Comparison of ENCODE assay signal across 17 cellular contexts in genomic region chr11:36451045-36451444, GRCh38. TPM values are rescaled to one million over a fixed set of nuclear protein-coding genes. Genes with fewer than 3 reads are reported as not detected.
DNase-seq lines count a peak whose midpoint lies in the region; ATAC-seq and TF ChIP-seq lines count a peak whose summit lies in the region.
"Had no signal": no experiment of that assay in that cellular context is flagged by ENCODE, and none has a peak within 500 bp of the region (broad histone marks: within the 10 kb centered on the region; RNA-seq: fewer than 3 reads in every experiment).

No MANE protein-coding gene starts in this region.

- no peak overlapping the region for H2BK120ac ChIP-seq in mesenchymal stem cell (ENCODE audit: low read depth, low read length)

- H3K27me3 ChIP-seq in mesenchymal stem cell (ENCODE audit: control insufficient read depth in 1 of 2, insufficient read depth in 1 of 2, low read length in 2 of 2) (no peaks in the 10 kb centered on the region), tibial nerve (no peaks in the 10 kb centered on the region), MM.1S (replicated peaks; ENCODE audit: insufficient read depth, low read length) (no peaks in the 10 kb centered on the region)
- H3K27me3 ChIP-seq: MG63 had no signal

- H3K9me3 Mint-ChIP-seq in activated naive CD8-positive, alpha-beta T cell treated with anti-CD3 and anti-CD28 coated beads, Interleukin-2, amount 10 ng/mL, durations not matched to agents 7 days and 5 days, result no peaks in the 10 kb centered on the region
- H3K9me3 Mint-ChIP-seq in activated naive CD8-positive, alpha-beta T cell treated with anti-CD3 and anti-CD28 coated beads for 36 hours, result no peaks in the 10 kb centered on the region
- H3K9me3 Mint-ChIP-seq in activated T-helper 17 cell treated with anti-CD3 and anti-CD28 coated beads, Interleukin-2, amount 50 U/mL, for 72 hours, result no peaks in the 10 kb centered on the region
- peaks cover 0 to 2% (median 0%) of the 10 kb centered on the region in 7 donors for H3K9me3 Mint-ChIP-seq in CD14-positive monocyte

- H3K36me3 Mint-ChIP-seq in activated naive CD8-positive, alpha-beta T cell treated with anti-CD3 and anti-CD28 coated beads, Interleukin-2, amount 10 ng/mL, durations not matched to agents 7 days and 5 days, result no peaks in the 10 kb centered on the region
- no peaks in the 10 kb centered on the region for H3K36me3 Mint-ChIP-seq in activated naive CD8-positive, alpha-beta T cell treated with anti-CD3 and anti-CD28 coated beads for 36 hours
- H3K36me3 Mint-ChIP-seq in activated T-helper 17 cell treated with anti-CD3 and anti-CD28 coated beads, Interleukin-2, amount 50 U/mL, for 72 hours (ENCODE audit: low read depth), result peaks cover 22% of the 10 kb centered on the region
- peaks cover 30 to 35% of the 10 kb centered on the region in 2 donors for H3K36me3 Mint-ChIP-seq in CD14-positive monocyte

- H4K91ac ChIP-seq in mesenchymal stem cell (ENCODE audit: low read length), result no peak overlapping the region

- POLR2A ChIA-PET in activated naive CD8-positive, alpha-beta T cell treated with anti-CD3 and anti-CD28 coated beads, Interleukin-2, amount 10 ng/mL, durations not matched to agents 7 days and 5 days (lab: Charles Lee), result no interaction called here

- peak overlapping the region in 1 of 2 experiments; percentile 29 for H2BK12ac ChIP-seq in mesenchymal stem cell (ENCODE audit: low read length in 2 of 2)

- TF ChIP-seq CTCF in CD14-positive monocyte (IDR thresholded peaks at IDR 0.05) (no peak), tibial nerve (IDR thresholded peaks at IDR 0.05) (no peak), MM.1S (IDR thresholded peaks at IDR 0.05; ENCODE audit: low read length) (no peak)

- intact Hi-C loops in CD14-positive monocyte (cut with micrococcal nuclease), result loop anchor here in 1 of 2 donors (10.0 kb wide), 1 partner anchor 86 kb away; no protein-coding TSS in a partner anchor

- no peak overlapping the region for H2AFZ ChIP-seq in mesenchymal stem cell (ENCODE audit: low read depth, low read length)
- no peak overlapping the region for H2AFZ ChIP-seq in MM.1S (ENCODE audit: low read length)

- no peak for TF ChIP-seq POLR2A in tibial nerve (IDR thresholded peaks at IDR 0.05)

- H3K9me2 ChIP-seq in MM.1S (replicated peaks; ENCODE audit: insufficient read depth, low read length), result no peaks in the 10 kb centered on the region

- TF ChIP-seq EP300 in tibial nerve (IDR thresholded peaks at IDR 0.05), result no peak

- DNase-seq in activated naive CD8-positive, alpha-beta T cell treated with anti-CD3 and anti-CD28 coated beads, Interleukin-2, amount 10 ng/mL, durations not matched to agents 7 days and 5 days, result no peak
- no peak for DNase-seq in activated naive CD8-positive, alpha-beta T cell treated with anti-CD3 and anti-CD28 coated beads for 36 hours
- DNase-seq in mesenchymal stem cell, result no peak
- no peak for DNase-seq in CD14-positive monocyte (ENCODE audit: low spot score)
- DNase-seq in tibial nerve (ENCODE audit: low spot score in 2 of 2), result no peak
- DNase-seq in RKO (ENCODE audit: low spot score), result no peak
- no peak for DNase-seq in MM.1S
- DNase-seq: GOT3, KG1, MG63, NCI-H1105 treated with DMSO at 0.1 percent for 48 hours, NCI-H187, NCI-H2171 treated with DMSO at 0.1 percent for 48 hours, NCI-H82, SIG-M5 had no signal

- peaks cover 2% of the 10 kb centered on the region for H3K79me1 ChIP-seq in mesenchymal stem cell (replicated peaks; ENCODE audit: low read length, poor library complexity, severe bottlenecking)

- H3K27ac Mint-ChIP-seq in activated naive CD8-positive, alpha-beta T cell treated with anti-CD3 and anti-CD28 coated beads, Interleukin-2, amount 10 ng/mL, durations not matched to agents 7 days and 5 days, result no peak overlapping the region
- no peak overlapping the region for H3K27ac Mint-ChIP-seq in activated naive CD8-positive, alpha-beta T cell treated with anti-CD3 and anti-CD28 coated beads for 36 hours
- no peak overlapping the region for H3K27ac Mint-ChIP-seq in activated T-helper 17 cell treated with anti-CD3 and anti-CD28 coated beads, Interleukin-2, amount 50 U/mL, for 72 hours
- H3K27ac Mint-ChIP-seq in CD14-positive monocyte, result no peak overlapping the region

- no peaks in the 10 kb centered on the region for H3K27me3 Mint-ChIP-seq in activated naive CD8-positive, alpha-beta T cell treated with anti-CD3 and anti-CD28 coated beads, Interleukin-2, amount 10 ng/mL, durations not matched to agents 7 days and 5 days
- H3K27me3 Mint-ChIP-seq in activated naive CD8-positive, alpha-beta T cell treated with anti-CD3 and anti-CD28 coated beads for 36 hours, result no peaks in the 10 kb centered on the region
- H3K27me3 Mint-ChIP-seq in activated T-helper 17 cell treated with anti-CD3 and anti-CD28 coated beads, Interleukin-2, amount 50 U/mL, for 72 hours, result no peaks in the 10 kb centered on the region
- peaks cover 0 to 5% (median 4%) of the 10 kb centered on the region in 3 donors for H3K27me3 Mint-ChIP-seq in CD14-positive monocyte (ENCODE audit: low read depth in 3 of 3)

- H3K9me3 ChIP-seq in mesenchymal stem cell (ENCODE audit: control insufficient read depth, low read length) (no peaks in the 10 kb centered on the region), tibial nerve (no peaks in the 10 kb centered on the region), MM.1S (replicated peaks; ENCODE audit: insufficient read depth, low read length) (no peaks in the 10 kb centered on the region)
- H3K9me3 ChIP-seq: A549, MG63 had no signal

- no peak overlapping the region for H2BK5ac ChIP-seq in mesenchymal stem cell (ENCODE audit: low read depth, low read length, poor library complexity, severe bottlenecking)

- no peak overlapping the region for H4K8ac ChIP-seq in mesenchymal stem cell (ENCODE audit: low read length)

- H3K4me3 Mint-ChIP-seq in activated naive CD8-positive, alpha-beta T cell treated with anti-CD3 and anti-CD28 coated beads, Interleukin-2, amount 10 ng/mL, durations not matched to agents 7 days and 5 days, result peak overlapping the region; percentile 53
- H3K4me3 Mint-ChIP-seq in activated naive CD8-positive, alpha-beta T cell treated with anti-CD3 and anti-CD28 coated beads for 36 hours, result no peak overlapping the region
- H3K4me3 Mint-ChIP-seq in activated T-helper 17 cell treated with anti-CD3 and anti-CD28 coated beads, Interleukin-2, amount 50 U/mL, for 72 hours, result peak overlapping the region; percentile 52
- no peak overlapping the region for H3K4me3 Mint-ChIP-seq in CD14-positive monocyte

- H3K4me1 Mint-ChIP-seq in activated naive CD8-positive, alpha-beta T cell treated with anti-CD3 and anti-CD28 coated beads, Interleukin-2, amount 10 ng/mL, durations not matched to agents 7 days and 5 days, result peaks cover 29% of the 10 kb centered on the region
- peaks cover 22% of the 10 kb centered on the region for H3K4me1 Mint-ChIP-seq in activated naive CD8-positive, alpha-beta T cell treated with anti-CD3 and anti-CD28 coated beads for 36 hours
- H3K4me1 Mint-ChIP-seq in activated T-helper 17 cell treated with anti-CD3 and anti-CD28 coated beads, Interleukin-2, amount 50 U/mL, for 72 hours, result peaks cover 23% of the 10 kb centered on the region
- H3K4me1 Mint-ChIP-seq in CD14-positive monocyte, result peaks cover 61% of the 10 kb centered on the region

- no peaks in the 10 kb centered on the region for H4K20me1 ChIP-seq in MM.1S (ENCODE audit: insufficient read depth, low read length)

- no peak overlapping the region for H3K23ac ChIP-seq in mesenchymal stem cell (ENCODE audit: low read length in 2 of 2)

- H2BK15ac ChIP-seq in mesenchymal stem cell (ENCODE audit: low read depth, poor library complexity, severe bottlenecking), result no peak overlapping the region

- 95% methylated on average over 6 of the region's 6 CpGs for WGBS in mesenchymal stem cell
- WGBS in tibial nerve, 2 donors, result 86 to 88% methylated on average over 6 of the region's 6 CpGs

- no peak for ATAC-seq in activated naive CD8-positive, alpha-beta T cell treated with anti-CD3 and anti-CD28 coated beads, Interleukin-2, amount 10 ng/mL, durations not matched to agents 7 days and 5 days (ENCODE audit: low read depth)
- no peak for ATAC-seq in activated T-helper 17 cell treated with anti-CD3 and anti-CD28 coated beads, Interleukin-2, amount 50 U/mL, for 72 hours (replicated peaks)
- ATAC-seq: A549 had no signal

- H3K4ac ChIP-seq in mesenchymal stem cell (ENCODE audit: low read depth in 1 of 2, low read length in 2 of 2), result no peak overlapping the region

- H3K4me2 ChIP-seq in mesenchymal stem cell (ENCODE audit: low read length, poor library complexity, severe bottlenecking) (no peak overlapping the region), MM.1S (ENCODE audit: low read depth, low read length) (no peak overlapping the region)
- H3K4me2 ChIP-seq: A549 had no signal

- H3K36me3 ChIP-seq in mesenchymal stem cell (ENCODE audit: control insufficient read depth in 1 of 2, insufficient read depth in 2 of 2, low read depth in 1 of 2, low read length in 2 of 2) (peaks cover 0 to 57% of the 10 kb centered on the region in 2 experiments), tibial nerve (peaks cover 0 to 20% (median 0%) of the 10 kb centered on the region in 3 donors), MM.1S (replicated peaks; ENCODE audit: insufficient read depth, low read length) (no peaks in the 10 kb centered on the region)
- H3K36me3 ChIP-seq: MG63 had no signal

- H3K27ac ChIP-seq in mesenchymal stem cell (ENCODE audit: low read length, poor library complexity, severe bottlenecking), result peak overlapping the region; percentile 13
- H3K27ac ChIP-seq in tibial nerve, result no peak overlapping the region
- no peak overlapping the region for H3K27ac ChIP-seq in MM.1S (ENCODE audit: low read length)
- H3K27ac ChIP-seq: A549 had no signal

- no peaks in the 10 kb centered on the region for H3F3A ChIP-seq in MM.1S (ENCODE audit: insufficient read depth, low read length)

- no peaks in the 10 kb centered on the region for H3K79me2 ChIP-seq in MM.1S (ENCODE audit: low read length)

- H3K14ac ChIP-seq in mesenchymal stem cell (ENCODE audit: low read length in 2 of 2), result no peak overlapping the region

- no peak overlapping the region for H3K4me3 ChIP-seq in mesenchymal stem cell (ENCODE audit: insufficient read depth in 1 of 2, low read depth in 1 of 2, low read length in 2 of 2)
- H3K4me3 ChIP-seq in tibial nerve, result no peak overlapping the region
- H3K4me3 ChIP-seq in MM.1S (ENCODE audit: low read length), result no peak overlapping the region
- H3K4me3 ChIP-seq: A549, MG63 had no signal

- no peak overlapping the region for H3K18ac ChIP-seq in mesenchymal stem cell (ENCODE audit: low read depth in 1 of 2, low read length in 2 of 2)

- H3K9ac ChIP-seq in mesenchymal stem cell (ENCODE audit: low read length) (no peak overlapping the region), MM.1S (ENCODE audit: low read length) (no peak overlapping the region)

- H2AK5ac ChIP-seq in mesenchymal stem cell (ENCODE audit: low read length, severe bottlenecking), result peak overlapping the region; percentile 1

- H3K4me1 ChIP-seq in mesenchymal stem cell (ENCODE audit: control insufficient read depth, insufficient read depth, low read depth, low read length) (peaks cover 53% of the 10 kb centered on the region), tibial nerve (peaks cover 0 to 50% (median 18%) of the 10 kb centered on the region in 4 donors), MM.1S (ENCODE audit: low read length) (no peaks in the 10 kb centered on the region)

RNA-seq across cellular contexts. Expression of gene TRAF6, which starts 59.0 kb away (rescaled TPM):
- 10 to 100 TPM; 13.3 to 14.5 TPM for total RNA-seq in activated naive CD8-positive, alpha-beta T cell treated with anti-CD3 and anti-CD28 coated beads, Interleukin-2, amount 10 ng/mL, durations not matched to agents 7 days and 5 days
- 1 to 10 TPM; 8.5 to 9.8 TPM for total RNA-seq in activated naive CD8-positive, alpha-beta T cell treated with anti-CD3 and anti-CD28 coated beads for 36 hours
- 10 to 100 TPM in 1 of 2 donors, 1 to 10 TPM in 1; 8.7 to 10.7 TPM for total RNA-seq in activated T-helper 17 cell treated with anti-CD3 and anti-CD28 coated beads, Interleukin-2, amount 50 U/mL, for 72 hours
- polyA plus RNA-seq in mesenchymal stem cell (2013, experiment 1 of 2), result 8.5 TPM
- 8.5 TPM for polyA plus RNA-seq in mesenchymal stem cell (2013, experiment 2 of 2)
- 1 to 10 TPM; 5.5 to 7.3 TPM for polyA plus RNA-seq in CD14-positive monocyte
- 10 to 100 TPM in 3 of 4 donors, 1 to 10 TPM in 1; 9.9 to 17.7 (median 13.8) TPM for total RNA-seq in tibial nerve

Comparison
In these comparisons a context has a peak if more than half of its experiments do, and no peak if none do; other contexts are left out.
1. H3K4me3 Mint-ChIP-seq: peak in activated naive CD8-positive, alpha-beta T cell treated with anti-CD3 and anti-CD28 coated beads, Interleukin-2, amount 10 ng/mL, durations not matched to agents 7 days and 5 days (single experiment) and activated T-helper 17 cell treated with anti-CD3 and anti-CD28 coated beads, Interleukin-2, amount 50 U/mL, for 72 hours (single experiment); none in activated naive CD8-positive, alpha-beta T cell treated with anti-CD3 and anti-CD28 coated beads for 36 hours (single experiment) and CD14-positive monocyte (0 of 2).